Comparison of ENCODE assay signal across 20 cellular contexts in the genomic region with DNA sequence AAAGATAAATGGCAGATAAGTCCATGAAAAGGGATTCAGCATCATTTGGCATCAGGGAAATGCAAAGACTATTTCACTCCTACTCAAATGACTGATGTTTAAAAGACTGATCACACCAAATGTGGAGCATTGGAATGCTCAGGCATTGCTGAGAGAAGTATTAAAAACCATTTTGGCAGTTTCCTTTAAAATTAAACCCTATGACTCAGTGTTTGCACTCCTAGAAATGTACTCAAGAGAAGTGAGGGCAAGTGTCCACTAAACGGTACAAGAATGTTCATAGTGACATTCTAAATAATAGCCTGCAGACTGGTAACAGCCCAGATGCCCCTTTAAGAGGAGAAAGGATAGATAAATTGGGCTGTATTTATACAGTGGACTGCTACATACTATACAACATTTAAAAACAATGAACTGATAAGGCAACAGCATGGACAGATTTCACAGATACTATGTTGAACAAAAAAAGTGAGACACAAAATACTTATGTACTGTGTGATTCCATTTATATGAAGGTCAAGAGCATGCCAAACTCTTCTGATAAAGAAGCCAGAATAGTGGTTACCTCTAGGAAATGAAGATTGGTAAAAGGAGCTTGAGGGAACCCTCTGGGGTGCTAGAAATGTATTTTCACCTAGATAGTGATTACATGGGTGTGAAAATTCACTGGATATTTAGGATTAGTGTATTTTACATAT. TPM values are rescaled to one million over a fixed set of nuclear protein-coding genes. Genes with fewer than 3 reads are reported as not detected.
DNase-seq lines count a peak whose midpoint lies in the region; TF ChIP-seq lines count a peak whose summit lies in the region.
"Had no signal": no experiment of that assay in that cellular context is flagged by ENCODE, and none has a peak within 500 bp of the region (broad histone marks: within the 10 kb centered on the region; RNA-seq: fewer than 3 reads in every experiment).

No MANE protein-coding gene starts in this region.

- H3K4me1 Mint-ChIP-seq in chondrocyte (ENCODE audit: low read depth), result peaks cover 18% of the 10 kb centered on the region
- H3K4me1 Mint-ChIP-seq in endothelial cell (ENCODE audit: unreplicated experiment), result no peaks in the 10 kb centered on the region
- peaks cover 3% of the 10 kb centered on the region for H3K4me1 Mint-ChIP-seq in CD14-positive monocyte
- H3K4me1 Mint-ChIP-seq: GM23338 had no signal

- intact Hi-C loops in CD14-positive monocyte (cut with micrococcal nuclease), result no loop called here

- H3K27me3 Mint-ChIP-seq in chondrocyte (ENCODE audit: low read depth), result no peaks in the 10 kb centered on the region
- no peaks in the 10 kb centered on the region for H3K27me3 Mint-ChIP-seq in endothelial cell (ENCODE audit: unreplicated experiment)
- H3K27me3 Mint-ChIP-seq in CD14-positive monocyte (ENCODE audit: low read depth in 3 of 3), result no peaks in the 10 kb centered on the region
- H3K27me3 Mint-ChIP-seq: activated CD4-positive, alpha-beta T cell treated with anti-CD3 and anti-CD28 coated beads for 36 hours; stimulated activated memory B cell treated with anti-CD40 and anti-IgM and Interleukin-4, amounts not matched to agents 10 μg/mL and 1 μg/mL and 100 μg/mL, for 72 hours had no signal

- H3K4me3 ChIP-seq in LNCaP clone FGC (ENCODE audit: low read depth, low read length), result no peak overlapping the region
- H3K4me3 ChIP-seq: GM23338, SJCRH30, thyroid gland had no signal

- H3K36me3 Mint-ChIP-seq in chondrocyte (ENCODE audit: low read depth), result peaks cover 3% of the 10 kb centered on the region
- H3K36me3 Mint-ChIP-seq in endothelial cell (ENCODE audit: low read depth, unreplicated experiment), result peaks cover 11% of the 10 kb centered on the region
- H3K36me3 Mint-ChIP-seq in CD14-positive monocyte, result peaks cover 37 to 54% of the 10 kb centered on the region in 2 donors

- TF ChIP-seq CTCF in LNCaP clone FGC (IDR thresholded peaks at IDR 0.05; ENCODE audit: control insufficient read depth, extremely low read depth, insufficient read depth) (no peak), chondrocyte (IDR thresholded peaks at IDR 0.05) (no peak), endothelial cell (IDR thresholded peaks at IDR 0.05; ENCODE audit: unreplicated experiment) (no peak), CD14-positive monocyte (IDR thresholded peaks at IDR 0.05) (no peak)

- H3K9me3 Mint-ChIP-seq in chondrocyte (ENCODE audit: low read depth) (no peaks in the 10 kb centered on the region), endothelial cell (ENCODE audit: unreplicated experiment) (no peaks in the 10 kb centered on the region), CD14-positive monocyte (no peaks in the 10 kb centered on the region)
- H3K9me3 Mint-ChIP-seq: GM23338; stimulated activated memory B cell treated with anti-CD40 and anti-IgM and Interleukin-4, amounts not matched to agents 10 μg/mL and 1 μg/mL and 100 μg/mL, for 72 hours had no signal

- H3K27ac Mint-ChIP-seq in chondrocyte (ENCODE audit: unreplicated experiment), result peak overlapping the region; percentile 62
- no peak overlapping the region for H3K27ac Mint-ChIP-seq in endothelial cell (ENCODE audit: unreplicated experiment)
- no peak overlapping the region for H3K27ac Mint-ChIP-seq in CD14-positive monocyte
- H3K27ac Mint-ChIP-seq: activated CD4-positive, alpha-beta T cell treated with anti-CD3 and anti-CD28 coated beads for 36 hours; GM23338; stimulated activated memory B cell treated with anti-CD40 and anti-IgM and Interleukin-4, amounts not matched to agents 10 μg/mL and 1 μg/mL and 100 μg/mL, for 72 hours had no signal

- DNase-seq in ELR (ENCODE audit: low read depth) (peak; percentile 8), LNCaP clone FGC (ENCODE audit: low read depth) (peak; percentile 3), chondrocyte (ENCODE audit: low spot score) (no peak), myocyte (ENCODE audit: low read depth) (peak; percentile 28), endothelial cell (ENCODE audit: low spot score) (no peak), CD14-positive monocyte (ENCODE audit: low spot score) (no peak), LoVo (ENCODE audit: low spot score) (no peak), NCI-H510A (lab: John Stamatoyannopoulos, UW) (no peak)
- DNase-seq: activated CD4-positive, alpha-beta T cell treated with anti-CD3 and anti-CD28 coated beads for 36 hours; activated CD8-positive, alpha-beta memory T cell treated with anti-CD3 and anti-CD28 coated beads, Interleukin-2, amount 50 U/mL, for 48 hours; DMS79; effector CD4-positive, alpha-beta T cell; NCI-H146; NCI-H345; posterior cingulate gyrus; SJCRH30; T1000; thyroid gland had no signal

- H3K4me3 Mint-ChIP-seq in chondrocyte (ENCODE audit: unreplicated experiment) (no peak overlapping the region), endothelial cell (ENCODE audit: unreplicated experiment) (no peak overlapping the region), CD14-positive monocyte (no peak overlapping the region)
- H3K4me3 Mint-ChIP-seq: activated CD4-positive, alpha-beta T cell treated with anti-CD3 and anti-CD28 coated beads for 36 hours; GM23338; stimulated activated memory B cell treated with anti-CD40 and anti-IgM and Interleukin-4, amounts not matched to agents 10 μg/mL and 1 μg/mL and 100 μg/mL, for 72 hours had no signal

RNA-seq across cellular contexts. Expression of a gene that starts 24.6 kb away (rescaled TPM):
- total RNA-seq in chondrocyte (43.9 to 48.7 TPM (median 46.8 TPM) in 3 replicates), myocyte (67.4 and 86.6 TPM in 2 replicates), endothelial cell (ENCODE audit: unreplicated experiment) (66.5 TPM)
- polyA plus RNA-seq in myocyte (2012), result 9.9 TPM
- polyA plus RNA-seq in CD14-positive monocyte, result 10 to 100 TPM in 1 of 2 donors, 1 to 10 TPM in 1; 6.5 to 13.6 TPM

Comparison
In these comparisons a context has a peak if more than half of its experiments do, and no peak if none do; other contexts are left out.
1. DNase-seq: peak in ELR (single experiment), LNCaP clone FGC (single experiment) and myocyte (single experiment); none in chondrocyte (single experiment), endothelial cell (single experiment), CD14-positive monocyte (single experiment), LoVo (single experiment) and NCI-H510A (single experiment).